28 cellular contexts compared by ENCODE assay signal in the genomic region with DNA sequence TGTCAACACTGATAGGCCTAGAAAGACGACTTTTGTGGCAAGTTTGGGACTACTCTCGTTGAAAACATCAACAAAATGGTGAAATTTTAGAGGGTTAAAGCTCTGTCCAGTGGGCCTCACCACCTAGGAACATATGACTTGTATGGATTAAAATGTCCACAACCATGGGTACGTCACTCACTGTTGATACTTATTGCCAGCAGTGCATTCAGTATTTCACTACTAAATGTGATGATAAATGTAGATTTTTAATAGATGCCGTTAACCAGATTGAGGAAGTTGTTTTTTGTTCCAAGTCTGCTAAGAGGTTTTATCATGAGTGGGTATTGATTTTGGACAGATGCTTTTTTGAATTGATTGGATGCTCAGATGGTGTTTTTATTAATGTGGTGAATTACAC.
"Had no signal": no experiment of that assay in that cellular context is flagged by ENCODE, and none has a peak within 500 bp of the region (broad histone marks: within the 10 kb centered on the region; RNA-seq: fewer than 3 reads in every experiment).

No MANE protein-coding gene starts in this region.

- H3K27ac ChIP-seq: neural progenitor cell, ovary, parathyroid adenoma, psoas muscle, right lobe of liver, thoracic aorta, thyroid gland, tibial nerve, upper lobe of left lung, vagina had no signal

- H3K36me3 ChIP-seq: ovary, right lobe of liver, thoracic aorta, thyroid gland had no signal

- ATAC-seq: natural killer cell; psoas muscle; right cardiac atrium; right lobe of liver; stimulated activated effector memory CD8-positive, alpha-beta T cell treated with anti-CD3 and anti-CD28 coated beads, Interleukin-12 subunit alpha, Interleukin-12 subunit beta, amount 100 ng/mL, for 72 hours; stimulated activated naive B cell treated with anti-CD40 and anti-IgM and Interleukin-4, amounts not matched to agents 10 μg/mL and 1 μg/mL and 100 μg/mL, for 72 hours had no signal

- H3K27ac Mint-ChIP-seq: natural killer cell; nephron; neural progenitor cell; progenitor cell of endocrine pancreas; stimulated activated effector memory CD8-positive, alpha-beta T cell treated with anti-CD3 and anti-CD28 coated beads, Interleukin-12 subunit alpha, Interleukin-12 subunit beta, amount 100 ng/mL, for 72 hours; stimulated activated naive B cell treated with anti-CD40 and anti-IgM and Interleukin-4, amounts not matched to agents 10 μg/mL and 1 μg/mL and 100 μg/mL, for 72 hours; stimulated activated naive CD8-positive, alpha-beta T cell treated with anti-CD3 and anti-CD28 coated beads, Interleukin-15, Interleukin-2, amounts not matched to agents 100 ng/mL and 50 ng/mL, for 24 hours had no signal

- H3K4me1 Mint-ChIP-seq: neural progenitor cell; stimulated activated effector memory CD8-positive, alpha-beta T cell treated with anti-CD3 and anti-CD28 coated beads, Interleukin-12 subunit alpha, Interleukin-12 subunit beta, amount 100 ng/mL, for 72 hours had no signal

- H3K9me3 Mint-ChIP-seq: natural killer cell; nephron; neural progenitor cell; stimulated activated effector memory CD8-positive, alpha-beta T cell treated with anti-CD3 and anti-CD28 coated beads, Interleukin-12 subunit alpha, Interleukin-12 subunit beta, amount 100 ng/mL, for 72 hours; stimulated activated naive B cell treated with anti-CD40 and anti-IgM and Interleukin-4, amounts not matched to agents 10 μg/mL and 1 μg/mL and 100 μg/mL, for 72 hours; stimulated activated naive CD8-positive, alpha-beta T cell treated with anti-CD3 and anti-CD28 coated beads, Interleukin-15, Interleukin-2, amounts not matched to agents 100 ng/mL and 50 ng/mL, for 24 hours had no signal

- H3K4me3 Mint-ChIP-seq: natural killer cell; nephron; neural progenitor cell; stimulated activated effector memory CD8-positive, alpha-beta T cell treated with anti-CD3 and anti-CD28 coated beads, Interleukin-12 subunit alpha, Interleukin-12 subunit beta, amount 100 ng/mL, for 72 hours; stimulated activated naive B cell treated with anti-CD40 and anti-IgM and Interleukin-4, amounts not matched to agents 10 μg/mL and 1 μg/mL and 100 μg/mL, for 72 hours; stimulated activated naive CD8-positive, alpha-beta T cell treated with anti-CD3 and anti-CD28 coated beads, Interleukin-15, Interleukin-2, amounts not matched to agents 100 ng/mL and 50 ng/mL, for 24 hours had no signal

- H3K36me3 Mint-ChIP-seq: natural killer cell had no signal

- FAIRE-seq: small intestine, urothelium cell line had no signal

- H3K27me3 ChIP-seq: neural progenitor cell, ovary, right lobe of liver, sigmoid colon, stomach, thyroid gland, tibial nerve, upper lobe of left lung, vagina had no signal

- H3K9me3 ChIP-seq: ovary, psoas muscle, right lobe of liver, sigmoid colon, stomach, thoracic aorta, thyroid gland, tibial nerve, upper lobe of left lung, vagina had no signal

- H3K4me3 ChIP-seq: neural progenitor cell, ovary, psoas muscle, right lobe of liver, sigmoid colon, stomach, thoracic aorta, thyroid gland, tibial nerve, upper lobe of left lung, vagina had no signal

- DNase-seq: natural killer cell; occipital lobe; ovary; posterior cingulate gyrus; psoas muscle; right cardiac atrium; right lobe of liver; sigmoid colon; small intestine; stimulated activated CD4-positive, alpha-beta T cell treated with anti-CD3 and anti-CD28 coated beads, Interleukin-15, amount 100 ng/mL, for 24 hours; stimulated activated CD4-positive, alpha-beta T cell treated with anti-CD3 and anti-CD28 coated beads, Interleukin-2, amount 100 ng/mL, for 24 hours; stimulated activated CD4-positive, alpha-beta T cell treated with anti-CD3 and anti-CD28 coated beads, Interleukin-2, amount 100 ng/mL, for 48 hours; stimulated activated CD4-positive, alpha-beta T cell treated with anti-CD3 and anti-CD28 coated beads, Interleukin-4, amount 100 ng/mL, for 24 hours; stimulated activated naive B cell treated with anti-CD40 and anti-IgM and Interleukin-4, amounts not matched to agents 10 μg/mL and 1 μg/mL and 100 μg/mL, for 72 hours; stimulated activated naive CD4-positive, alpha-beta T cell treated with Interleukin-2 at 50 U/mL for 16 hours; stomach; thyroid gland; upper lobe of left lung had no signal

- H3K4me1 ChIP-seq: parathyroid adenoma, psoas muscle, right lobe of liver, thyroid gland, tibial nerve, upper lobe of left lung, vagina had no signal

- H3K27me3 Mint-ChIP-seq: progenitor cell of endocrine pancreas; stimulated activated naive B cell treated with anti-CD40 and anti-IgM and Interleukin-4, amounts not matched to agents 10 μg/mL and 1 μg/mL and 100 μg/mL, for 72 hours; stimulated activated naive CD8-positive, alpha-beta T cell treated with anti-CD3 and anti-CD28 coated beads, Interleukin-15, Interleukin-2, amounts not matched to agents 100 ng/mL and 50 ng/mL, for 24 hours had no signal
